20 cellular contexts compared by ENCODE assay signal in genomic region chr10:84354623-84355022, GRCh38.
"Had no signal": no experiment of that assay in that cellular context is flagged by ENCODE, and none has a peak within 500 bp of the region (broad histone marks: within the 10 kb centered on the region; RNA-seq: fewer than 3 reads in every experiment).

No MANE protein-coding gene starts in this region.

- H3K27ac ChIP-seq: coronary artery, left ventricle myocardium inferior, upper lobe of right lung had no signal

- H3K27ac Mint-ChIP-seq: activated CD4-positive, alpha-beta T cell treated with anti-CD3 and anti-CD28 coated beads, Interleukin-2, amount 10 ng/mL, durations not matched to agents 24 days and 14 days; brain; memory B cell; nephron had no signal

- H3K9me3 ChIP-seq: left ventricle myocardium inferior, mucosa of descending colon, upper lobe of right lung had no signal

- H3K4me3 Mint-ChIP-seq: activated CD4-positive, alpha-beta T cell treated with anti-CD3 and anti-CD28 coated beads, Interleukin-2, amount 10 ng/mL, durations not matched to agents 24 days and 14 days; brain; memory B cell; nephron had no signal

- H3K4me3 ChIP-seq: coronary artery, left ventricle myocardium inferior, mucosa of descending colon, upper lobe of right lung had no signal

- H3K9me3 Mint-ChIP-seq: activated CD4-positive, alpha-beta T cell treated with anti-CD3 and anti-CD28 coated beads, Interleukin-2, amount 10 ng/mL, durations not matched to agents 24 days and 14 days; activated naive CD4-positive, alpha-beta T cell treated with anti-CD3 and anti-CD28 coated beads, Interleukin-2, amount 50 U/mL, for 72 hours; memory B cell; nephron had no signal

- H3K27me3 ChIP-seq: upper lobe of right lung had no signal

- ATAC-seq: mucosa of descending colon; stimulated activated naive CD8-positive, alpha-beta T cell treated with anti-CD3 and anti-CD28 coated beads, Interleukin-15, Interleukin-2, amounts not matched to agents 100 U/mL and 50 U/mL, for 24 hours; upper lobe of right lung had no signal

- DNase-seq: activated CD4-positive, alpha-beta T cell treated with anti-CD3 and anti-CD28 coated beads, Interleukin-2, amount 10 ng/mL, durations not matched to agents 24 days and 14 days; activated CD8-positive, alpha-beta memory T cell treated with anti-CD3 and anti-CD28 coated beads for 24 hours; activated effector memory CD4-positive, alpha-beta T cell treated with Interleukin-2 at 50 U/mL for 16 hours; central memory CD4-positive, alpha-beta T cell; foreskin fibroblast; hippocampal formation; kidney; left ventricle myocardium inferior; mucosa of descending colon; nucleus accumbens; posterior cingulate gyrus; stimulated activated CD4-positive, alpha-beta T cell treated with anti-CD3 and anti-CD28 coated beads, Interleukin-4, amount 100 ng/mL, for 4 hours; stimulated activated CD8-positive, alpha-beta memory T cell treated with anti-CD3 and anti-CD28 coated beads, Interleukin-4, amount 100 ng/mL, for 48 hours; stimulated activated naive CD8-positive, alpha-beta T cell treated with anti-CD3 and anti-CD28 coated beads, Interleukin-15, Interleukin-2, amounts not matched to agents 100 U/mL and 50 U/mL, for 24 hours; upper lobe of right lung had no signal

- H3K36me3 ChIP-seq: left ventricle myocardium inferior, upper lobe of right lung had no signal

- H3K27me3 Mint-ChIP-seq: activated CD4-positive, alpha-beta T cell treated with anti-CD3 and anti-CD28 coated beads, Interleukin-2, amount 10 ng/mL, durations not matched to agents 24 days and 14 days; brain; memory B cell had no signal

- H3K36me3 Mint-ChIP-seq: activated naive CD4-positive, alpha-beta T cell treated with anti-CD3 and anti-CD28 coated beads, Interleukin-2, amount 50 U/mL, for 72 hours had no signal
